Comparison of ENCODE assay signal across 1 cellular context in the genomic region with DNA sequence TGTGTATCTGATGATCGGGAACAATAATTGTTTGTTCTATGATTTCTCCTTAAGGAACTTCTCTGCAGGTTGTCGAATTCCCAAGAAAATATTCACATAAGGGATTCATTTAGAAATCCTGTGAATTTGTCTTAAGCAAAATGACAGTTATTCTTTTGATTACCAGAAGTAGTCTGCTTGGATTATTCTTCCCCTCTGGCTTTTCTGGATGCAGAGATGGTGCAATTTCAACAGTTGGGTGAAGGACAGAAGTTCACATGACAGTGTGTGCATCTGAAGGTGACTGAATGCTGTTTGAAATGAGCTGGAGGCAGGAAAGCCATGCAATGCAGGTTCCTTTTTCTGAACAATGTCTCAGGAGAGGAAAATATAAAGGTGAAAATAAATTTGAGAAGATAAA.
TF ChIP-seq lines count a peak whose summit lies in the region.

No MANE protein-coding gene starts in this region.

TF ChIP-seq in HepG2, 621 proteins besides CTCF, POLR2A, EP300 and RAD21 (continued from another document and continues in another):
- no peak for TF ChIP-seq FOXC1 (CRISPR knock-in tag; IDR thresholded peaks at IDR 0.05; ENCODE audit: borderline replicate concordance)
- TF ChIP-seq, protein P1, sequence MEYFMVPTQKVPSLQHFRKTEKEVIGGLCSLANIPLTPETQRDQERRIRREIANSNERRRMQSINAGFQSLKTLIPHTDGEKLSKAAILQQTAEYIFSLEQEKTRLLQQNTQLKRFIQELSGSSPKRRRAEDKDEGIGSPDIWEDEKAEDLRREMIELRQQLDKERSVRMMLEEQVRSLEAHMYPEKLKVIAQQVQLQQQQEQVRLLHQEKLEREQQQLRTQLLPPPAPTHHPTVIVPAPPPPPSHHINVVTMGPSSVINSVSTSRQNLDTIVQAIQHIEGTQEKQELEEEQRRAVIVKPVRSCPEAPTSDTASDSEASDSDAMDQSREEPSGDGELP (IDR thresholded peaks at IDR 0.05; ENCODE audit: borderline replicate concordance, low read depth) = no peak
- TF ChIP-seq, protein P2, sequence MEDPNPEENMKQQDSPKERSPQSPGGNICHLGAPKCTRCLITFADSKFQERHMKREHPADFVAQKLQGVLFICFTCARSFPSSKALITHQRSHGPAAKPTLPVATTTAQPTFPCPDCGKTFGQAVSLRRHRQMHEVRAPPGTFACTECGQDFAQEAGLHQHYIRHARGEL (CRISPR knock-in tag; IDR thresholded peaks at IDR 0.05) = no peak
- TF ChIP-seq TCF7L2 (IDR thresholded peaks at IDR 0.05; ENCODE audit: low read depth, low read length) = no peak
- TF ChIP-seq ZSCAN21 (CRISPR knock-in tag; IDR thresholded peaks at IDR 0.05; ENCODE audit: borderline replicate concordance) = no peak
- TF ChIP-seq KAT2B (IDR thresholded peaks at IDR 0.05; ENCODE audit: borderline replicate concordance, low read depth, low read length) = no peak
- no peak for TF ChIP-seq KDM5A (IDR thresholded peaks at IDR 0.05; ENCODE audit: borderline replicate concordance, low read length)
- no peak for TF ChIP-seq NR2F6 (IDR thresholded peaks at IDR 0.05)
- peak; percentile 46; the same call in 1 of the 2 replicates for TF ChIP-seq NR2F6 (CRISPR knock-in tag; IDR thresholded peaks at IDR 0.05)
- no peak for TF ChIP-seq HOXD1 (CRISPR knock-in tag; IDR thresholded peaks at IDR 0.05)
- TF ChIP-seq TGIF2 (CRISPR knock-in tag; IDR thresholded peaks at IDR 0.05) = no peak
- TF ChIP-seq, protein P3, sequence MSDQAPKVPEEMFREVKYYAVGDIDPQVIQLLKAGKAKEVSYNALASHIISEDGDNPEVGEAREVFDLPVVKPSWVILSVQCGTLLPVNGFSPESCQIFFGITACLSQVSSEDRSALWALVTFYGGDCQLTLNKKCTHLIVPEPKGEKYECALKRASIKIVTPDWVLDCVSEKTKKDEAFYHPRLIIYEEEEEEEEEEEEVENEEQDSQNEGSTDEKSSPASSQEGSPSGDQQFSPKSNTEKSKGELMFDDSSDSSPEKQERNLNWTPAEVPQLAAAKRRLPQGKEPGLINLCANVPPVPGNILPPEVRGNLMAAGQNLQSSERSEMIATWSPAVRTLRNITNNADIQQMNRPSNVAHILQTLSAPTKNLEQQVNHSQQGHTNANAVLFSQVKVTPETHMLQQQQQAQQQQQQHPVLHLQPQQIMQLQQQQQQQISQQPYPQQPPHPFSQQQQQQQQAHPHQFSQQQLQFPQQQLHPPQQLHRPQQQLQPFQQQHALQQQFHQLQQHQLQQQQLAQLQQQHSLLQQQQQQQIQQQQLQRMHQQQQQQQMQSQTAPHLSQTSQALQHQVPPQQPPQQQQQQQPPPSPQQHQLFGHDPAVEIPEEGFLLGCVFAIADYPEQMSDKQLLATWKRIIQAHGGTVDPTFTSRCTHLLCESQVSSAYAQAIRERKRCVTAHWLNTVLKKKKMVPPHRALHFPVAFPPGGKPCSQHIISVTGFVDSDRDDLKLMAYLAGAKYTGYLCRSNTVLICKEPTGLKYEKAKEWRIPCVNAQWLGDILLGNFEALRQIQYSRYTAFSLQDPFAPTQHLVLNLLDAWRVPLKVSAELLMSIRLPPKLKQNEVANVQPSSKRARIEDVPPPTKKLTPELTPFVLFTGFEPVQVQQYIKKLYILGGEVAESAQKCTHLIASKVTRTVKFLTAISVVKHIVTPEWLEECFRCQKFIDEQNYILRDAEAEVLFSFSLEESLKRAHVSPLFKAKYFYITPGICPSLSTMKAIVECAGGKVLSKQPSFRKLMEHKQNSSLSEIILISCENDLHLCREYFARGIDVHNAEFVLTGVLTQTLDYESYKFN (CRISPR knock-in tag; conservative IDR thresholded peaks at IDR 0.05) = 0 out of 2 replicates have a peak, but pooled peaks have one; percentile 15
- TF ChIP-seq, protein P4, sequence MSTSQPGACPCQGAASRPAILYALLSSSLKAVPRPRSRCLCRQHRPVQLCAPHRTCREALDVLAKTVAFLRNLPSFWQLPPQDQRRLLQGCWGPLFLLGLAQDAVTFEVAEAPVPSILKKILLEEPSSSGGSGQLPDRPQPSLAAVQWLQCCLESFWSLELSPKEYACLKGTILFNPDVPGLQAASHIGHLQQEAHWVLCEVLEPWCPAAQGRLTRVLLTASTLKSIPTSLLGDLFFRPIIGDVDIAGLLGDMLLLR (CRISPR knock-in tag; IDR thresholded peaks at IDR 0.05) = no peak
- no peak for TF ChIP-seq TARDBP (CRISPR knock-in tag; IDR thresholded peaks at IDR 0.05)
- TF ChIP-seq NPAS2 (CRISPR knock-in tag; IDR thresholded peaks at IDR 0.05; ENCODE audit: borderline replicate concordance) = no peak
- no peak for TF ChIP-seq SOX13 (IDR thresholded peaks at IDR 0.05)
- peak in 1 of 2 experiments; percentile 31; a peak in 1 of 4 replicates for TF ChIP-seq SOX13 (CRISPR knock-in tag; conservative IDR thresholded peaks at IDR 0.05 in 1 of 2, IDR thresholded peaks at IDR 0.05 in 1 of 2)
- no peak for TF ChIP-seq GABPB1 (CRISPR knock-in tag; IDR thresholded peaks at IDR 0.05)
- TF ChIP-seq, protein P5, sequence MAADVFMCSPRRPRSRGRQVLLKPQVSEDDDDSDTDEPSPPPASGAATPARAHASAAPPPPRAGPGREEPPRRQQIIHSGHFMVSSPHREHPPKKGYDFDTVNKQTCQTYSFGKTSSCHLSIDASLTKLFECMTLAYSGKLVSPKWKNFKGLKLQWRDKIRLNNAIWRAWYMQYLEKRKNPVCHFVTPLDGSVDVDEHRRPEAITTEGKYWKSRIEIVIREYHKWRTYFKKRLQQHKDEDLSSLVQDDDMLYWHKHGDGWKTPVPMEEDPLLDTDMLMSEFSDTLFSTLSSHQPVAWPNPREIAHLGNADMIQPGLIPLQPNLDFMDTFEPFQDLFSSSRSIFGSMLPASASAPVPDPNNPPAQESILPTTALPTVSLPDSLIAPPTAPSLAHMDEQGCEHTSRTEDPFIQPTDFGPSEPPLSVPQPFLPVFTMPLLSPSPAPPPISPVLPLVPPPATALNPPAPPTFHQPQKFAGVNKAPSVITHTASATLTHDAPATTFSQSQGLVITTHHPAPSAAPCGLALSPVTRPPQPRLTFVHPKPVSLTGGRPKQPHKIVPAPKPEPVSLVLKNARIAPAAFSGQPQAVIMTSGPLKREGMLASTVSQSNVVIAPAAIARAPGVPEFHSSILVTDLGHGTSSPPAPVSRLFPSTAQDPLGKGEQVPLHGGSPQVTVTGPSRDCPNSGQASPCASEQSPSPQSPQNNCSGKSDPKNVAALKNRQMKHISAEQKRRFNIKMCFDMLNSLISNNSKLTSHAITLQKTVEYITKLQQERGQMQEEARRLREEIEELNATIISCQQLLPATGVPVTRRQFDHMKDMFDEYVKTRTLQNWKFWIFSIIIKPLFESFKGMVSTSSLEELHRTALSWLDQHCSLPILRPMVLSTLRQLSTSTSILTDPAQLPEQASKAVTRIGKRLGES (CRISPR knock-in tag; IDR thresholded peaks at IDR 0.05; ENCODE audit: borderline replicate concordance) = no peak
- no peak for TF ChIP-seq HOXA5 (CRISPR knock-in tag; IDR thresholded peaks at IDR 0.05)
- no peak for TF ChIP-seq ADNP (CRISPR knock-in tag; IDR thresholded peaks at IDR 0.05)
- TF ChIP-seq PHF20 (CRISPR knock-in tag; IDR thresholded peaks at IDR 0.05) = no peak
- no peak for TF ChIP-seq MEIS1 (CRISPR knock-in tag; IDR thresholded peaks at IDR 0.05; ENCODE audit: borderline replicate concordance)
- TF ChIP-seq GATA4 (IDR thresholded peaks at IDR 0.05; ENCODE audit: borderline replicate concordance, low read depth) = no peak
- TF ChIP-seq SRSF1 (optimal IDR thresholded peaks at IDR 0.05; ENCODE audit: low read depth, low read length) = no peak
- peak; percentile 43; the same call in 1 of the 2 replicates for TF ChIP-seq ZNF644 (CRISPR knock-in tag; IDR thresholded peaks at IDR 0.05; ENCODE audit: low read depth)
- no peak for TF ChIP-seq ZNF264 (CRISPR knock-in tag; IDR thresholded peaks at IDR 0.05)
- no peak for TF ChIP-seq NFE2 (CRISPR knock-in tag; IDR thresholded peaks at IDR 0.05)
- no peak for TF ChIP-seq ISX (CRISPR knock-in tag; conservative IDR thresholded peaks at IDR 0.05)
- TF ChIP-seq THAP11 (CRISPR knock-in tag; IDR thresholded peaks at IDR 0.05) = 0 out of 2 replicates have a peak, but pooled peaks have one; percentile 21
- TF ChIP-seq, protein P6, sequence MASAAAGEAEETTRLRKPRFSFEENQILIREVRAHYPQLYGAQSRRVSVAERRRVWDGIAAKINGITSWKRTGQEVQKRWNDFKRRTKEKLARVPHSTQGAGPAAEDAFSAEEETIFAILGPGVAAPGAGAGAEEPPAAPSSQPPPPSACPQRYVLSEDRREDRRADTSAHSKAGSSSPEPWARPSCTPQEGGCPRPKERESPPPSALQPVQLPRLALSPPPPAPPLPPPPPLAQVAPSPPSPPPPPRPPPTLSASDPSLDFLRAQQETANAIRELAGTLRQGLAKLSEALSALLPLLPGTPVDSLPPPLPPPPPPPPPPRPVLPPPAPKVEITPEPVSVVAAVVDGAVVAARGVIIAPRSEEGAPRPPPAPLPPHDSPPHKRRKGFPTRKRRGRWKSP (CRISPR knock-in tag; IDR thresholded peaks at IDR 0.05) = no peak
- TF ChIP-seq, protein P7, sequence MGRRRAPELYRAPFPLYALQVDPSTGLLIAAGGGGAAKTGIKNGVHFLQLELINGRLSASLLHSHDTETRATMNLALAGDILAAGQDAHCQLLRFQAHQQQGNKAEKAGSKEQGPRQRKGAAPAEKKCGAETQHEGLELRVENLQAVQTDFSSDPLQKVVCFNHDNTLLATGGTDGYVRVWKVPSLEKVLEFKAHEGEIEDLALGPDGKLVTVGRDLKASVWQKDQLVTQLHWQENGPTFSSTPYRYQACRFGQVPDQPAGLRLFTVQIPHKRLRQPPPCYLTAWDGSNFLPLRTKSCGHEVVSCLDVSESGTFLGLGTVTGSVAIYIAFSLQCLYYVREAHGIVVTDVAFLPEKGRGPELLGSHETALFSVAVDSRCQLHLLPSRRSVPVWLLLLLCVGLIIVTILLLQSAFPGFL (CRISPR knock-in tag; IDR thresholded peaks at IDR 0.05) = no peak
- TF ChIP-seq ZNF674 (CRISPR knock-in tag; IDR thresholded peaks at IDR 0.05; ENCODE audit: low read depth) = no peak
- no peak for TF ChIP-seq CC2D1A (CRISPR knock-in tag; IDR thresholded peaks at IDR 0.05)
- no peak for TF ChIP-seq ASH2L (IDR thresholded peaks at IDR 0.05; ENCODE audit: insufficient read length, low read depth, low read length)
- TF ChIP-seq, protein P8, sequence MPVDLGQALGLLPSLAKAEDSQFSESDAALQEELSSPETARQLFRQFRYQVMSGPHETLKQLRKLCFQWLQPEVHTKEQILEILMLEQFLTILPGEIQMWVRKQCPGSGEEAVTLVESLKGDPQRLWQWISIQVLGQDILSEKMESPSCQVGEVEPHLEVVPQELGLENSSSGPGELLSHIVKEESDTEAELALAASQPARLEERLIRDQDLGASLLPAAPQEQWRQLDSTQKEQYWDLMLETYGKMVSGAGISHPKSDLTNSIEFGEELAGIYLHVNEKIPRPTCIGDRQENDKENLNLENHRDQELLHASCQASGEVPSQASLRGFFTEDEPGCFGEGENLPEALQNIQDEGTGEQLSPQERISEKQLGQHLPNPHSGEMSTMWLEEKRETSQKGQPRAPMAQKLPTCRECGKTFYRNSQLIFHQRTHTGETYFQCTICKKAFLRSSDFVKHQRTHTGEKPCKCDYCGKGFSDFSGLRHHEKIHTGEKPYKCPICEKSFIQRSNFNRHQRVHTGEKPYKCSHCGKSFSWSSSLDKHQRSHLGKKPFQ (CRISPR knock-in tag; IDR thresholded peaks at IDR 0.05; ENCODE audit: insufficient replicate concordance) = no peak
- TF ChIP-seq NR2C2 (CRISPR knock-in tag; IDR thresholded peaks at IDR 0.05; ENCODE audit: borderline replicate concordance) = 0 out of 2 replicates have a peak, but pooled peaks have one; percentile 39
- no peak for TF ChIP-seq ZNF670 (CRISPR knock-in tag; IDR thresholded peaks at IDR 0.05; ENCODE audit: borderline replicate concordance)
- TF ChIP-seq, protein P9, sequence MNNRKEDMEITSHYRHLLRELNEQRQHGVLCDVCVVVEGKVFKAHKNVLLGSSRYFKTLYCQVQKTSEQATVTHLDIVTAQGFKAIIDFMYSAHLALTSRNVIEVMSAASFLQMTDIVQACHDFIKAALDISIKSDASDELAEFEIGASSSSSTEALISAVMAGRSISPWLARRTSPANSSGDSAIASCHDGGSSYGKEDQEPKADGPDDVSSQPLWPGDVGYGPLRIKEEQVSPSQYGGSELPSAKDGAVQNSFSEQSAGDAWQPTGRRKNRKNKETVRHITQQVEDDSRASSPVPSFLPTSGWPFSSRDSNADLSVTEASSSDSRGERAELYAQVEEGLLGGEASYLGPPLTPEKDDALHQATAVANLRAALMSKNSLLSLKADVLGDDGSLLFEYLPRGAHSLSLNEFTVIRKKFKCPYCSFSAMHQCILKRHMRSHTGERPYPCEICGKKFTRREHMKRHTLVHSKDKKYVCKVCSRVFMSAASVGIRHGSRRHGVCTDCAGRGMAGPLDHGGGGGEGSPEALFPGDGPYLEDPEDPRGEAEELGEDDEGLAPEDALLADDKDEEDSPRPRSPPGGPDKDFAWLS (CRISPR knock-in tag; IDR thresholded peaks at IDR 0.05; ENCODE audit: borderline replicate concordance) = no peak
- TF ChIP-seq ZNF746 (CRISPR knock-in tag; IDR thresholded peaks at IDR 0.05) = no peak
- TF ChIP-seq NR2F2 (IDR thresholded peaks at IDR 0.05; ENCODE audit: borderline replicate concordance, low read depth) = no peak
- no peak for TF ChIP-seq KMT2B (CRISPR knock-in tag; IDR thresholded peaks at IDR 0.05)
- TF ChIP-seq SIN3B (IDR thresholded peaks at IDR 0.05; ENCODE audit: low read length) = no peak
- TF ChIP-seq GTF2F1 (IDR thresholded peaks at IDR 0.05; ENCODE audit: low read length) = no peak
- no peak for TF ChIP-seq ZZZ3 (CRISPR knock-in tag; IDR thresholded peaks at IDR 0.05; ENCODE audit: borderline replicate concordance)
- no peak for TF ChIP-seq MXD4 (CRISPR knock-in tag; IDR thresholded peaks at IDR 0.05)
- TF ChIP-seq ZNF230 (CRISPR knock-in tag; IDR thresholded peaks at IDR 0.05) = no peak
- TF ChIP-seq GZF1 (CRISPR knock-in tag; IDR thresholded peaks at IDR 0.05) = no peak
- TF ChIP-seq MEIS2 (CRISPR knock-in tag; IDR thresholded peaks at IDR 0.05) = no peak
- TF ChIP-seq MAZ (IDR thresholded peaks at IDR 0.05; ENCODE audit: borderline replicate concordance, low read depth, low read length) = no peak
- TF ChIP-seq MAZ (CRISPR knock-in tag; IDR thresholded peaks at IDR 0.05; ENCODE audit: low read depth) = no peak
- no peak for TF ChIP-seq ZNF614 (CRISPR knock-in tag; IDR thresholded peaks at IDR 0.05; ENCODE audit: borderline replicate concordance)
- no peak for TF ChIP-seq RXRA (CRISPR knock-in tag; IDR thresholded peaks at IDR 0.05)
- TF ChIP-seq HCFC1 (IDR thresholded peaks at IDR 0.05; ENCODE audit: low read depth, low read length) = no peak
- no peak for TF ChIP-seq FOXA1 (IDR thresholded peaks at IDR 0.05)
- no peak for TF ChIP-seq FOXA1 (CRISPR knock-in tag; IDR thresholded peaks at IDR 0.05)
- no peak for TF ChIP-seq FOXA3 (CRISPR knock-in tag; IDR thresholded peaks at IDR 0.05)
- no peak for TF ChIP-seq ZBTB1 (CRISPR knock-in tag; IDR thresholded peaks at IDR 0.05; ENCODE audit: borderline replicate concordance)
- TF ChIP-seq TMF1 (CRISPR knock-in tag; IDR thresholded peaks at IDR 0.05; ENCODE audit: low read depth) = no peak
- no peak for TF ChIP-seq ZNF251 (CRISPR knock-in tag; IDR thresholded peaks at IDR 0.05)
- TF ChIP-seq STAG1 (CRISPR knock-in tag; IDR thresholded peaks at IDR 0.05) = no peak
- no peak for TF ChIP-seq ZNF619 (CRISPR knock-in tag; IDR thresholded peaks at IDR 0.05)
- no peak for TF ChIP-seq SALL2 (CRISPR knock-in tag; IDR thresholded peaks at IDR 0.05)
- no peak for TF ChIP-seq ZIK1 (CRISPR knock-in tag; IDR thresholded peaks at IDR 0.05; ENCODE audit: borderline replicate concordance, low read depth)
- no peak for TF ChIP-seq ZNF792 (CRISPR knock-in tag; IDR thresholded peaks at IDR 0.05)
- TF ChIP-seq ZBTB3 (CRISPR knock-in tag; IDR thresholded peaks at IDR 0.05; ENCODE audit: borderline replicate concordance, low read depth) = no peak
